ENCODE assay signal across 8 cellular contexts in the genomic region with DNA sequence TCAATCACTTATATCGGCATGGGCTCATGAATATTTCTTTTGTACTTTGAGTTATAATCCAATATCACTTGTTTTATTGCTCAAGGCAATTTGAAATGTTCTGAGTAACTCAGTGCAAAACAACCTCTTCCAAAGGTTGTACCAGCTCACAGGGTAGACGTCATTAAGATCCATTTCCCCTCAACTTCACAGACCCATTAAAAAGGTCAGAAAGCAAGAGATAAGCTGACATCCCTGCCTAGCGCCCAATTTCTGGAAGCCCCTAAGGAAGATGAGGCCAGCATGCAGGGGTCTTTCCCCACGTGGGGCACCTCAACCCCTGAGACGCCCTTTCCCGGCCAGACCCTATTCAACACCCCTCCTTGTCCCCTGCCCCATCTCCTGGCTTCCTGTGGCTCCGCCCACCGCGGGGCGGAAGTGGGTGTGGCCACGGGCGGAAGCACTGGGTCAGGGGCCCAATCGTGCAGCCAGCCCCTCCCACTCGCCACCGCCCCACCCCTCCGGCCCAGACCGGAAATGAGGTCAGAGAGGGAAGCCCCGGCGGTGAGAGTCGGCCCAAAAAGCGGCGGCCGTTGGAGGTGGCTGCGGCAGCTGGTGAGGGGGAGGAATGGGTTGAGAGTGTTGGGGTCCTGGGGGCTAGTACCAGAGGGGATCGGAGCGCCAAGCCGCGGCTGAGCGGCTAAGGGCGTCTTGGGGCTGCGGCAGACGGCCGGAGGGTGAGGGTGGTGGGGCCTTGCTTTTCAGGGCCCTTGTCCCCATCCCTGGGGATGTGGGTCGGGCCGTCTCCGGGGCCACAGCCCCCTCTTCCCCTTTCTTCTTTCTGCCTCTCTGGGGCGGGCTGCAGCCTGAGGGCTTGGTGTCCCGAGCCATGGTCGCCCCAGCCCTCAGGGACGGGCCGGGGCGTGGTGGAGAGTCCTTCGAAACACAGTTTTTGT. TPM values are rescaled to one million over a fixed set of nuclear protein-coding genes. Genes with fewer than 3 reads are reported as not detected.
DNase-seq lines count a peak whose midpoint lies in the region; FAIRE-seq and TF ChIP-seq lines count a peak whose summit lies in the region.

A gene (plus strand): TSS at position 525 of the 935 bp plus-strand sequence. CDS start 2,442 bp downstream, outside the sequence.

- TF ChIP-seq POLR2A in H54 (IDR thresholded peaks at IDR 0.05; ENCODE audit: low read depth, low read length), result peak; percentile 67
- peak in 2 of 4 donors; percentile 22 to 41 for TF ChIP-seq POLR2A in stomach (IDR thresholded peaks at IDR 0.05)

- H3K27ac Mint-ChIP-seq in neural crest cell (ENCODE audit: unreplicated experiment), result peak within 1 kb of the TSS; percentile 98

- H3K9me2 ChIP-seq in Loucy (replicated peaks; ENCODE audit: low read depth, low read length), result no peaks in the 10 kb centered on the region

- intact Hi-C loops in stomach (cut with DNase I; ENCODE audit: low total_unique reads), result no loop called here

- WGBS in stomach, 5 donors, result 3 to 4% (median 3%) methylated on average over 41 to 43 of the region's 43 CpGs

- peaks cover 2% of the 10 kb centered on the region for H3K9me3 Mint-ChIP-seq in neural crest cell

- no peaks in the 10 kb centered on the region for H3F3A ChIP-seq in Loucy (ENCODE audit: low read depth)

- peaks cover 40% of the 10 kb centered on the region for H3K27me3 ChIP-seq in Loucy (ENCODE audit: insufficient read depth, low read length, poor library complexity, severe bottlenecking)
- H3K27me3 ChIP-seq in stomach, result no peaks in the 10 kb centered on the region

- peaks cover 48% of the 10 kb centered on the region for H3K79me2 ChIP-seq in Loucy (ENCODE audit: insufficient read depth, low read length)

- peaks cover 51% of the 10 kb centered on the region for H3K4me1 Mint-ChIP-seq in neural crest cell

- H3K36me3 Mint-ChIP-seq in neural crest cell (ENCODE audit: low read depth), result peaks cover 6% of the 10 kb centered on the region

- peak within 1 kb of the TSS; percentile 93 for H3K4me3 ChIP-seq in Loucy (ENCODE audit: low read length, poor library complexity, severe bottlenecking)
- peak within 1 kb of the TSS; percentile 88 for H3K4me3 ChIP-seq in fibroblast of villous mesenchyme (ENCODE audit: low read depth, low read length)
- peak within 1 kb of the TSS; percentile 78 to 98 (median 82) for H3K4me3 ChIP-seq in stomach

- peaks cover 45% of the 10 kb centered on the region for H4K20me1 ChIP-seq in Loucy (ENCODE audit: insufficient read depth, low read length, poor library complexity, severe bottlenecking)

- peak; percentile 55 for FAIRE-seq in H54 (lab: Jason Lieb, UNC)

- peaks cover 16% of the 10 kb centered on the region for H3K36me3 ChIP-seq in ES-I3 (ENCODE audit: insufficient read depth, low read length)
- H3K36me3 ChIP-seq in Loucy (ENCODE audit: insufficient read depth, low read length), result peaks cover 8% of the 10 kb centered on the region; the same call in 1 of the 2 replicates
- peaks cover 5 to 22% (median 15%) of the 10 kb centered on the region in 4 donors for H3K36me3 ChIP-seq in stomach

- peak within 1 kb of the TSS; percentile 93 for H3K4me2 ChIP-seq in Loucy (ENCODE audit: low read depth, low read length, poor library complexity, severe bottlenecking)

- peak within 1 kb of the TSS; percentile 80 for H2AFZ ChIP-seq in Loucy (ENCODE audit: low read length)

- peak within 1 kb of the TSS; percentile 96 for H3K9ac ChIP-seq in ES-I3 (ENCODE audit: low read depth, low read length)
- peak within 1 kb of the TSS; percentile 97 for H3K9ac ChIP-seq in Loucy (ENCODE audit: low read depth, low read length, poor library complexity, severe bottlenecking)

- H3K4me1 ChIP-seq in ES-I3 (ENCODE audit: insufficient read depth, low read length) (peaks cover 26% of the 10 kb centered on the region), Loucy (ENCODE audit: insufficient read depth, low read length, poor library complexity, severe bottlenecking) (peaks cover 46% of the 10 kb centered on the region), stomach (peaks cover 33 to 50% (median 41%) of the 10 kb centered on the region in 4 donors)

- no peak for TF ChIP-seq EP300 in stomach (IDR thresholded peaks at IDR 0.05)

- TF ChIP-seq CTCF in Loucy (conservative IDR thresholded peaks at IDR 0.05; ENCODE audit: low read length), result no peak
- no peak for TF ChIP-seq CTCF in fibroblast of villous mesenchyme (IDR thresholded peaks at IDR 0.05; ENCODE audit: insufficient read depth, low read depth, low read length)
- TF ChIP-seq CTCF in neural crest cell (conservative IDR thresholded peaks at IDR 0.05), result no peak
- TF ChIP-seq CTCF in stomach (IDR thresholded peaks at IDR 0.05), result no peak

- peak; percentile 84 for DNase-seq in H54 (ENCODE audit: insufficient read length, low spot score)
- DNase-seq in SHP77 (lab: John Stamatoyannopoulos, UW), result peak; percentile 80 to 90
- DNase-seq in activated effector memory CD4-positive, alpha-beta T cell treated with anti-CD3 and anti-CD28 coated beads, Interleukin-2, amount 50 U/mL, for 16 hours, result peak; percentile 99
- peak; percentile 89 for DNase-seq in fibroblast of villous mesenchyme (ENCODE audit: low read depth)
- DNase-seq in neural crest cell (ENCODE audit: low read depth, low spot score), result peak; percentile 98
- DNase-seq in stomach, result peak; percentile 96

- peak within 1 kb of the TSS; percentile 81 to 91 (median 88) for H3K27ac ChIP-seq in stomach

- peaks cover 13% of the 10 kb centered on the region for H3K27me3 Mint-ChIP-seq in neural crest cell (ENCODE audit: low read depth)

- H3K9me3 ChIP-seq in ES-I3 (ENCODE audit: control insufficient read depth, insufficient read depth, low read length) (no peaks in the 10 kb centered on the region), Loucy (ENCODE audit: insufficient read depth, low read depth, low read length) (no peaks in the 10 kb centered on the region), stomach (no peaks in the 10 kb centered on the region)

- H3K4me3 Mint-ChIP-seq in neural crest cell, result peak within 1 kb of the TSS; percentile 99

RNA-seq across cellular contexts. Expression of the gene that starts here (rescaled TPM):
- total RNA-seq in fibroblast of villous mesenchyme, result 39.0 and 59.2 TPM in 2 replicates
- total RNA-seq in neural crest cell, result 67.1 and 73.1 TPM in 2 replicates
- 10 to 100 TPM; 15.2 to 96.5 (median 48.7) TPM for total RNA-seq in stomach
- 1 to 10 TPM; 2.2 to 5.0 (median 3.4) TPM for polyA plus RNA-seq in stomach

Comparison
In these comparisons a context has a peak if more than half of its experiments do, and no peak if none do; other contexts are left out.
1. Peak in every context shown above with its lines: DNase-seq, H3K4me3 ChIP-seq and H3K27ac ChIP-seq.